ENCODE assay signal across 1 cellular context in genomic region chr7:99143522-99143852, GRCh38.
TF ChIP-seq lines count a peak whose summit lies in the region.

No MANE protein-coding gene starts in this region.

TF ChIP-seq in H1, 55 proteins besides CTCF, POLR2A, EP300 and RAD21 (continued from another document):
- TF ChIP-seq RFX5 (IDR thresholded peaks at IDR 0.05; ENCODE audit: borderline replicate concordance, low read depth, low read length) (no peak), ATF3 (IDR thresholded peaks at IDR 0.05; ENCODE audit: insufficient read depth, low read depth, low read length) (no peak), TEAD4 (IDR thresholded peaks at IDR 0.05; ENCODE audit: low read depth, low read length) (no peak), JUND (IDR thresholded peaks at IDR 0.05; ENCODE audit: low read length) (no peak), USF2 (IDR thresholded peaks at IDR 0.05; ENCODE audit: low read length) (no peak), MAFK (IDR thresholded peaks at IDR 0.05; ENCODE audit: low read depth, low read length) (no peak), SP1 (IDR thresholded peaks at IDR 0.05; ENCODE audit: low read depth, low read length) (no peak), JUN (IDR thresholded peaks at IDR 0.05; ENCODE audit: low read depth, low read length) (no peak), RBBP5 (IDR thresholded peaks at IDR 0.05; ENCODE audit: borderline replicate concordance, low read depth, low read length) (no peak), RXRA (IDR thresholded peaks at IDR 0.05; ENCODE audit: insufficient read depth, low read depth, low read length) (no peak), EZH2 (IDR thresholded peaks at IDR 0.05; ENCODE audit: low read depth, low read length, severe bottlenecking) (no peak), CBX5 (IDR thresholded peaks at IDR 0.05; ENCODE audit: low read depth, low read length) (no peak), POLR2AphosphoS5 (IDR thresholded peaks at IDR 0.05; ENCODE audit: low read depth, low read length) (peak; percentile 72; the same call in 1 of the 2 replicates), MAX (IDR thresholded peaks at IDR 0.05) (0 out of 2 replicates have a peak, but pooled peaks have one; percentile 34)
TF ChIP-seq in H1: peak in this region for 2.
